In the genomic region with DNA sequence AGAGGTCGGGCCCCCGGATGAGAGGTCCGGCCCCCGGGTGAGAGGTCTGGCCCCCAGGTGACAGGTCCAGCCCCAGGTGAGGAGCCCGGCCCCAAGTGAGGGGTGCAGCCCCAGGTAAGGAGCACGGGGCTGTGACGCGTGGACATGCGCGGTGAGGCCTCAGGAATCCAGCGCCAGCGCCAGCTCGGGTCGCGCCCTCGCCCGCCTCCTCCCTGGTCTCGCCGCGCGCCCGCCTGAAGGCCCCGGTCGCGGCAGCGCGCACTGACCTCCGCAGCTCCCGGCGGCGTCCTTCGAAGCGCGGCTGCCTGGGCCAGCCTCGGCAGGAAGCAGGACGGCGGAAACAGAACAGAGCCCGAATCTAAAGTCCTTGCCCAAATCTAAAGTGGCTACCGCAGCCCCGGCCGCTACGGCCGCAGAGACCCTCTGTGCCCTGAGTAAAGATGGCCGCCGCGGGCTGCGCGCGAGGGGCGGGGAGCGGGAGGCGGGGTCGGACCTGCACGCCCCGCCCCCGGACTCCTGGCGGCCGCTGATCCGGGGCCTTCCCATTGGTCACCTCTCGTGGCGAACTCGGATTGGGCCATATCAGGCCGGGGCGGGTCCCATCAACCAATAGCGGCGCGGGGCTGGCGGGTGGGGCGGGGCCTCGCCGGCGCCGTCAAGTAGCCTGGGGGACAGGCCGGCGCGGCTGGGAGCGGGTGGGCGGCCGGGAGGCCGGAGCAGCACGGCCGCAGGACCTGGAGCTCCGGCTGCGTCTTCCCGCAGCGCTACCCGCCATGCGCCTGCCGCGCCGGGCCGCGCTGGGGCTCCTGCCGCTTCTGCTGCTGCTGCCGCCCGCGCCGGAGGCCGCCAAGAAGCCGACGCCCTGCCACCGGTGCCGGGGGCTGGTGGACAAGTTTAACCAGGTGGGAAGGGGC, we compare ENCODE assay signal across 1 cellular context.
A peak's percentile ranks its signal among the peaks of the same experiment; 100 is the strongest.
TF ChIP-seq lines count a peak whose summit lies in the region.

ALG12 (minus strand) TSS at position 442 of the 914 bp plus-strand sequence. CDS start 4,673 bp downstream, outside the sequence.
A gene with protein sequence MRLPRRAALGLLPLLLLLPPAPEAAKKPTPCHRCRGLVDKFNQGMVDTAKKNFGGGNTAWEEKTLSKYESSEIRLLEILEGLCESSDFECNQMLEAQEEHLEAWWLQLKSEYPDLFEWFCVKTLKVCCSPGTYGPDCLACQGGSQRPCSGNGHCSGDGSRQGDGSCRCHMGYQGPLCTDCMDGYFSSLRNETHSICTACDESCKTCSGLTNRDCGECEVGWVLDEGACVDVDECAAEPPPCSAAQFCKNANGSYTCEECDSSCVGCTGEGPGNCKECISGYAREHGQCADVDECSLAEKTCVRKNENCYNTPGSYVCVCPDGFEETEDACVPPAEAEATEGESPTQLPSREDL (plus strand): TSS at position 638 of the 914 bp plus-strand sequence. CDS start 136 bp downstream, at position 774.

TF ChIP-seq in HepG2, 621 proteins besides CTCF, POLR2A, EP300 and RAD21 (continued from another document and continues in another):
- TF ChIP-seq, protein P1, sequence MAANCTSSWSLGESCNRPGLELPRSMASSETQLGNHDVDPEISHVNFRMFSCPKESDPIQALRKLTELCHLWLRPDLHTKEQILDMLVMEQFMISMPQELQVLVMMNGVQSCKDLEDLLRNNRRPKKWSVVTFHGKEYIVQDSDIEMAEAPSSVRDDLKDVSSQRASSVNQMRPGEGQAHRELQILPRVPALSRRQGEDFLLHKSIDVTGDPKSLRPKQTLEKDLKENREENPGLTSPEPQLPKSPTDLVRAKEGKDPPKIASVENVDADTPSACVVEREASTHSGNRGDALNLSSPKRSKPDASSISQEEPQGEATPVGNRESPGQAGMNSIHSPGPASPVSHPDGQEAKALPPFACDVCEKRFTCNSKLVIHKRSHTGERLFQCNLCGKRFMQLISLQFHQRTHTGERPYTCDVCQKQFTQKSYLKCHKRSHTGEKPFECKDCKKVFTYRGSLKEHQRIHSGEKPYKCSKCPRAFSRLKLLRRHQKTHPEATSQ (CRISPR knock-in tag; IDR thresholded peaks at IDR 0.05; ENCODE audit: borderline replicate concordance) = 0 out of 2 replicates have a peak, but pooled peaks have one; percentile 20
- TF ChIP-seq ZNF24 (IDR thresholded peaks at IDR 0.05) (0 out of 2 replicates have a peak, but pooled peaks have one; percentile 25), ZNF562 (CRISPR knock-in tag; IDR thresholded peaks at IDR 0.05; ENCODE audit: borderline replicate concordance) (no peak), AGO2 (optimal IDR thresholded peaks at IDR 0.05; ENCODE audit: low read depth, low read length) (peak; percentile 46), TP53 (CRISPR knock-in tag; conservative IDR thresholded peaks at IDR 0.05) (no peak), ZNF430 (CRISPR knock-in tag; IDR thresholded peaks at IDR 0.05) (0 out of 2 replicates have a peak, but pooled peaks have one; percentile 28), PHF20 (CRISPR knock-in tag; IDR thresholded peaks at IDR 0.05) (peak; percentile 73), MXD4 (CRISPR knock-in tag; IDR thresholded peaks at IDR 0.05) (peak; percentile 64), NFKB2 (CRISPR knock-in tag; IDR thresholded peaks at IDR 0.05; ENCODE audit: borderline replicate concordance) (no peak; the same call in 1 of the 2 replicates), MAFF (IDR thresholded peaks at IDR 0.05; ENCODE audit: low read depth, low read length) (no peak), NR2F6 (IDR thresholded peaks at IDR 0.05) (no peak), NR2F6 (CRISPR knock-in tag; IDR thresholded peaks at IDR 0.05) (peak; percentile 20; the same call in 1 of the 2 replicates), ZHX2 (IDR thresholded peaks at IDR 0.05; ENCODE audit: low read depth) (peak; percentile 93), ZHX2 (CRISPR knock-in tag; IDR thresholded peaks at IDR 0.05; ENCODE audit: borderline replicate concordance) (no peak), GATA4 (IDR thresholded peaks at IDR 0.05; ENCODE audit: borderline replicate concordance, low read depth) (0 out of 2 replicates have a peak, but pooled peaks have one; percentile 3), GABPB1 (CRISPR knock-in tag; IDR thresholded peaks at IDR 0.05) (peak; percentile 84), BHLHE40 (IDR thresholded peaks at IDR 0.05; ENCODE audit: low read length) (no peak), HNF4A (CRISPR knock-in tag; IDR thresholded peaks at IDR 0.05) (peak; percentile 36; the same call in 1 of the 2 replicates), NPAS2 (CRISPR knock-in tag; IDR thresholded peaks at IDR 0.05; ENCODE audit: borderline replicate concordance) (no peak), GATAD1 (CRISPR knock-in tag; IDR thresholded peaks at IDR 0.05) (peak; percentile 29; the same call in 1 of the 2 replicates), ZXDC (CRISPR knock-in tag; IDR thresholded peaks at IDR 0.05) (no peak), ZNF513 (CRISPR knock-in tag; conservative IDR thresholded peaks at IDR 0.05) (no peak), ZFY (CRISPR knock-in tag; IDR thresholded peaks at IDR 0.05) (peak; percentile 92), RAD51 (IDR thresholded peaks at IDR 0.05; ENCODE audit: borderline replicate concordance) (no peak), ARHGAP35 (CRISPR knock-in tag; IDR thresholded peaks at IDR 0.05; ENCODE audit: borderline replicate concordance) (peak; percentile 84; the same call in 1 of the 2 replicates), MTA1 (CRISPR knock-in tag; IDR thresholded peaks at IDR 0.05; ENCODE audit: borderline replicate concordance) (peak; percentile 35; the same call in 1 of the 2 replicates), KLF16 (CRISPR knock-in tag; IDR thresholded peaks at IDR 0.05) (peak in 1 of 2 experiments; percentile 70; a peak in 1 of 4 replicates), MXI1 (IDR thresholded peaks at IDR 0.05; ENCODE audit: borderline replicate concordance, low read depth, low read length) (peak; percentile 49; the same call in 2 of the 3 replicates), ZNF770 (CRISPR knock-in tag; IDR thresholded peaks at IDR 0.05) (0 out of 2 replicates have a peak, but pooled peaks have one; percentile 17), ZNF567 (CRISPR knock-in tag; IDR thresholded peaks at IDR 0.05; ENCODE audit: borderline replicate concordance) (no peak), CBX5 (CRISPR knock-in tag; IDR thresholded peaks at IDR 0.05; ENCODE audit: borderline replicate concordance) (no peak), HDAC1 (CRISPR knock-in tag; IDR thresholded peaks at IDR 0.05) (peak; percentile 51; the same call in 1 of the 2 replicates), ARNT2 (CRISPR knock-in tag; IDR thresholded peaks at IDR 0.05; ENCODE audit: low read depth) (peak; percentile 56; the same call in 1 of the 2 replicates)
- TF ChIP-seq, protein P2, sequence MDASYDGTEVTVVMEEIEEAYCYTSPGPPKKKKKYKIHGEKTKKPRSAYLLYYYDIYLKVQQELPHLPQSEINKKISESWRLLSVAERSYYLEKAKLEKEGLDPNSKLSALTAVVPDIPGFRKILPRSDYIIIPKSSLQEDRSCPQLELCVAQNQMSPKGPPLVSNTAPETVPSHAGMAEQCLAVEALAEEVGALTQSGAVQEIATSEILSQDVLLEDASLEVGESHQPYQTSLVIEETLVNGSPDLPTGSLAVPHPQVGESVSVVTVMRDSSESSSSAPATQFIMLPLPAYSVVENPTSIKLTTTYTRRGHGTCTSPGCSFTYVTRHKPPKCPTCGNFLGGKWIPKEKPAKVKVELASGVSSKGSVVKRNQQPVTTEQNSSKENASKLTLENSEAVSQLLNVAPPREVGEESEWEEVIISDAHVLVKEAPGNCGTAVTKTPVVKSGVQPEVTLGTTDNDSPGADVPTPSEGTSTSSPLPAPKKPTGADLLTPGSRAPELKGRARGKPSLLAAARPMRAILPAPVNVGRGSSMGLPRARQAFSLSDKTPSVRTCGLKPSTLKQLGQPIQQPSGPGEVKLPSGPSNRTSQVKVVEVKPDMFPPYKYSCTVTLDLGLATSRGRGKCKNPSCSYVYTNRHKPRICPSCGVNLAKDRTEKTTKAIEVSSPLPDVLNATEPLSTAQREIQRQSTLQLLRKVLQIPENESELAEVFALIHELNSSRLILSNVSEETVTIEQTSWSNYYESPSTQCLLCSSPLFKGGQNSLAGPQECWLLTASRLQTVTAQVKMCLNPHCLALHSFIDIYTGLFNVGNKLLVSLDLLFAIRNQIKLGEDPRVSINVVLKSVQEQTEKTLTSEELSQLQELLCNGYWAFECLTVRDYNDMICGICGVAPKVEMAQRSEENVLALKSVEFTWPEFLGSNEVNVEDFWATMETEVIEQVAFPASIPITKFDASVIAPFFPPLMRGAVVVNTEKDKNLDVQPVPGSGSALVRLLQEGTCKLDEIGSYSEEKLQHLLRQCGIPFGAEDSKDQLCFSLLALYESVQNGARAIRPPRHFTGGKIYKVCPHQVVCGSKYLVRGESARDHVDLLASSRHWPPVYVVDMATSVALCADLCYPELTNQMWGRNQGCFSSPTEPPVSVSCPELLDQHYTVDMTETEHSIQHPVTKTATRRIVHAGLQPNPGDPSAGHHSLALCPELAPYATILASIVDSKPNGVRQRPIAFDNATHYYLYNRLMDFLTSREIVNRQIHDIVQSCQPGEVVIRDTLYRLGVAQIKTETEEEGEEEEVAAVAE (CRISPR knock-in tag; IDR thresholded peaks at IDR 0.05; ENCODE audit: borderline replicate concordance) = 0 out of 2 replicates have a peak, but pooled peaks have one; percentile 24
